Comparison of ENCODE assay signal across 12 cellular contexts in genomic region chr9:94908041-94908563, GRCh38.
DNase-seq lines count a peak whose midpoint lies in the region; ATAC-seq, FAIRE-seq and TF ChIP-seq lines count a peak whose summit lies in the region.
"Had no signal": no experiment of that assay in that cellular context is flagged by ENCODE, and none has a peak within 500 bp of the region (broad histone marks: within the 10 kb centered on the region; RNA-seq: fewer than 3 reads in every experiment).

No MANE protein-coding gene starts in this region.

- 62% methylated on average over 6 of the region's 9 CpGs for WGBS in right lobe of liver (ENCODE audit: insufficient coverage, low coverage, low lambda C conversion rate, missing lambda C conversion rate)
- WGBS in HepG2 (ENCODE audit: low lambda C conversion rate): 92% methylated on average over 9 of the region's 9 CpGs

- POLR2A ChIA-PET in HepG2 (lab: Yijun Ruan, JAX): no interaction called here

- H3K9ac ChIP-seq in HepG2 (ENCODE audit: insufficient read depth, low read depth, low read length): no peak overlapping the region

- intact Hi-C loops in right lobe of liver (cut with DNase I) (no loop called here), HepG2 (cut with micrococcal nuclease; ENCODE audit: unreplicated experiment) (loop anchor here (10.0 kb wide), 1 partner anchor 123 kb away; no protein-coding TSS in a partner anchor)

- H4K20me1 ChIP-seq in HepG2 (ENCODE audit: insufficient read depth, low read length) (no peaks in the 10 kb centered on the region), osteoblast (ENCODE audit: insufficient read depth, low read length) (no peaks in the 10 kb centered on the region)

- no TSS peak for BruUV-seq in HepG2 (replicated peaks; lab: Mats Ljungman, UMichigan)

- H2AFZ ChIP-seq in HepG2 (ENCODE audit: low read length) (no peak overlapping the region), osteoblast (ENCODE audit: low read length) (no peak overlapping the region)

- DNase-seq in right lobe of liver: no peak
- no peak for DNase-seq in HepG2 (ENCODE audit: low spot score)
- peak; percentile 64 for DNase-seq in fibroblast of the aortic adventitia (ENCODE audit: low read depth)
- no peak for DNase-seq in osteoblast (ENCODE audit: insufficient read length, low spot score, missing footprints)
- DNase-seq in NCI-H187 treated with DMSO at 0.1 percent for 48 hours (lab: John Stamatoyannopoulos, UW): no peak
- no peak for DNase-seq in middle frontal gyrus (ENCODE audit: extremely low spot score, low spot score)
- DNase-seq in NCI-H446 (lab: John Stamatoyannopoulos, UW): no peak
- DNase-seq: activated CD4-positive, CD25-positive, alpha-beta regulatory T cell; activated gamma-delta T cell; EL; NCI-H2029 treated with DMSO at 0.1 percent for 48 hours had no signal

- H3K27me3 ChIP-seq in right lobe of liver: no peaks in the 10 kb centered on the region
- H3K27me3 ChIP-seq in HepG2 (ENCODE audit: control insufficient read depth in 1 of 2, insufficient read depth in 2 of 2, low read length in 2 of 2): no peaks in the 10 kb centered on the region
- H3K27me3 ChIP-seq in osteoblast (ENCODE audit: insufficient read depth, low read length): no peaks in the 10 kb centered on the region

- H3K4me3 ChIP-seq in right lobe of liver: no peak overlapping the region
- H3K4me3 ChIP-seq in HepG2 (replicated peaks in 1 of 3; ENCODE audit: insufficient read depth in 1 of 3, low read depth in 2 of 3, low read length in 3 of 3): no peak overlapping the region
- no peak overlapping the region for H3K4me3 ChIP-seq in fibroblast of the aortic adventitia (ENCODE audit: low read depth, low read length)
- H3K4me3 ChIP-seq in osteoblast (ENCODE audit: insufficient read depth, low read length): peak overlapping the region; percentile 14

- H3K4me2 ChIP-seq in HepG2 (ENCODE audit: low read depth, low read length) (no peak overlapping the region), osteoblast (ENCODE audit: insufficient read depth, low read length) (peak overlapping the region; percentile 51)

- TF ChIP-seq CTCF in right lobe of liver (IDR thresholded peaks at IDR 0.05) (no peak), HepG2 (CRISPR knock-in tag; IDR thresholded peaks at IDR 0.05) (no peak), fibroblast of the aortic adventitia (IDR thresholded peaks at IDR 0.05; ENCODE audit: insufficient read depth, low read length) (no peak), osteoblast (IDR thresholded peaks at IDR 0.05; ENCODE audit: extremely low read depth, low read depth, low read length) (no peak)

- no peak for FAIRE-seq in HepG2 (lab: Jason Lieb, UNC)

- TF ChIP-seq POLR2A in right lobe of liver (IDR thresholded peaks at IDR 0.05): no peak
- no peak for TF ChIP-seq POLR2A in HepG2 (IDR thresholded peaks at IDR 0.05; ENCODE audit: insufficient read depth in 1 of 2, low read depth in 2 of 2, low read length in 2 of 2)

- CTCF ChIA-PET in HepG2 (lab: Yijun Ruan, JAX; ENCODE audit: low intra/inter-chr PET ratio, low total read pairs): no interaction called here

- H3K36me3 ChIP-seq in right lobe of liver (no peaks in the 10 kb centered on the region), HepG2 (replicated peaks in 1 of 2; ENCODE audit: control insufficient read depth in 1 of 2, insufficient read depth in 2 of 2, low read length in 2 of 2) (no peaks in the 10 kb centered on the region), osteoblast (ENCODE audit: insufficient read depth, low read length) (no peaks in the 10 kb centered on the region)

- in situ Hi-C loops in HepG2 (cut with HindIII; ENCODE audit: extremely low pct_ligation_motif_present, low pct_unique_long_range_greater_than_20kb): no loop called here

- H3K9me3 ChIP-seq in right lobe of liver: no peaks in the 10 kb centered on the region
- no peaks in the 10 kb centered on the region for H3K9me3 ChIP-seq in HepG2 (ENCODE audit: low read length)
- H3K9me3 ChIP-seq in osteoblast (ENCODE audit: low read depth, low read length): no peaks in the 10 kb centered on the region

- ATAC-seq in right lobe of liver (peak in 3 of 4 donors; percentile 18 to 45 (median 40)), HepG2 (no peak), GM21825 (IDR thresholded peaks at IDR 0.05; ENCODE audit: unreplicated experiment) (no peak)

- no peak overlapping the region for H3K27ac ChIP-seq in right lobe of liver
- H3K27ac ChIP-seq in HepG2 (ENCODE audit: extremely low read length, insufficient read depth, low read length): no peak overlapping the region
- H3K27ac ChIP-seq in osteoblast (ENCODE audit: low read depth, low read length): peak overlapping the region; percentile 89

- no peak for TF ChIP-seq EP300 in HepG2 (IDR thresholded peaks at IDR 0.05; ENCODE audit: low read depth in 2 of 2, low read length in 2 of 2)
- TF ChIP-seq EP300 in HepG2 (CRISPR knock-in tag; IDR thresholded peaks at IDR 0.05; ENCODE audit: borderline replicate concordance): no peak

- H3K4me1 ChIP-seq in right lobe of liver: peaks cover 0 to 2% (median 0%) of the 10 kb centered on the region in 4 donors
- H3K4me1 ChIP-seq in HepG2 (ENCODE audit: insufficient read depth, low read length): peaks cover 82% of the 10 kb centered on the region
- peaks cover 52% of the 10 kb centered on the region for H3K4me1 ChIP-seq in osteoblast (ENCODE audit: insufficient read depth, low read length)

- no peak for TF ChIP-seq RAD21 in HepG2 (CRISPR knock-in tag; IDR thresholded peaks at IDR 0.05)

- H3K79me2 ChIP-seq in HepG2 (ENCODE audit: insufficient read depth, low read length) (no peaks in the 10 kb centered on the region), osteoblast (ENCODE audit: insufficient read depth, low read length) (peaks cover 10% of the 10 kb centered on the region)

TF ChIP-seq in HepG2, 621 proteins besides CTCF, POLR2A, EP300 and RAD21:
- TF ChIP-seq IRF9 (CRISPR knock-in tag; IDR thresholded peaks at IDR 0.05; ENCODE audit: borderline replicate concordance) (no peak), SNAPC4 (CRISPR knock-in tag; IDR thresholded peaks at IDR 0.05) (no peak), ZNF615 (CRISPR knock-in tag; IDR thresholded peaks at IDR 0.05; ENCODE audit: borderline replicate concordance) (no peak), RBFOX2 (IDR thresholded peaks at IDR 0.05; ENCODE audit: low read depth, low read length) (no peak), ZMYM3 (CRISPR knock-in tag; IDR thresholded peaks at IDR 0.05) (no peak), RBM39 (IDR thresholded peaks at IDR 0.05; ENCODE audit: low read depth, low read length, poor library complexity, severe bottlenecking) (no peak), MED1 (CRISPR knock-in tag; IDR thresholded peaks at IDR 0.05) (no peak), ZBTB1 (CRISPR knock-in tag; IDR thresholded peaks at IDR 0.05; ENCODE audit: borderline replicate concordance) (no peak)

Comparison
In these comparisons a context has a peak if more than half of its experiments do, and no peak if none do; other contexts are left out.
1. ATAC-seq: peak in right lobe of liver (3 of 4); none in HepG2 (single experiment) and GM21825 (single experiment).